Comparison of ENCODE assay signal across 8 cellular contexts in genomic region chr3:81760924-81761903, GRCh38. TPM values are rescaled to one million over a fixed set of nuclear protein-coding genes. Genes with fewer than 3 reads are reported as not detected.
DNase-seq lines count a peak whose midpoint lies in the region; ATAC-seq and TF ChIP-seq lines count a peak whose summit lies in the region.

TSS of gene GBE1 (minus strand) at chr3:81761645. CDS start at chr3:81761517, 128 bp downstream.

- intact Hi-C loops in esophagus muscularis mucosa (cut with DNase I): no loop called here

- no peak for TF ChIP-seq POLR2A in esophagus muscularis mucosa (IDR thresholded peaks at IDR 0.05; ENCODE audit: low read depth)

- DNase-seq in DMS53 treated with DMSO at 0.1 percent for 48 hours (lab: John Stamatoyannopoulos, UW; ENCODE audit: unreplicated experiment) (peak; percentile 32), esophagus muscularis mucosa (ENCODE audit: extremely low spot score) (peak; percentile 97)
- peak; percentile 83 for DNase-seq in activated T-cell treated with anti-CD3 and anti-CD28 coated beads, Interleukin-2, amount 50 U/mL, for 4 hours
- peak; percentile 76 to 84 for DNase-seq in stimulated activated CD8-positive, alpha-beta memory T cell treated with anti-CD3 and anti-CD28 coated beads, Interleukin-7, amount 100 ng/mL, for 4 hours (ENCODE audit: low read depth in 2 of 2)

- peaks cover 41 to 49% (median 45%) of the 10 kb centered on the region in 4 donors for H3K4me1 ChIP-seq in esophagus muscularis mucosa
- H3K4me1 ChIP-seq in muscle layer of duodenum (ENCODE audit: control insufficient read depth in 1 of 2, insufficient read depth in 2 of 2, low read length in 2 of 2): peaks cover 0 to 22% of the 10 kb centered on the region in 2 donors

- peak within 1 kb of the TSS; percentile 88 to 99 (median 97) for H3K27ac Mint-ChIP-seq in IgD-negative memory B cell

- peak; percentile 85 for ATAC-seq in GM21529 (IDR thresholded peaks at IDR 0.05; ENCODE audit: unreplicated experiment)
- peak; percentile 87 to 88 for ATAC-seq in activated T-cell treated with anti-CD3 and anti-CD28 coated beads, Interleukin-2, amount 50 U/mL, for 4 hours

- H3K9me3 Mint-ChIP-seq in IgD-negative memory B cell: peaks cover 0 to 1% (median 0%) of the 10 kb centered on the region in 3 donors
- peaks cover 5% of the 10 kb centered on the region for H3K9me3 Mint-ChIP-seq in activated T-cell treated with anti-CD3 and anti-CD28 coated beads, Interleukin-2, amount 50 U/mL, for 4 hours

- 0% methylated on average over 27 of the region's 88 CpGs for WGBS in esophagus muscularis mucosa

- H3K36me3 Mint-ChIP-seq in IgD-negative memory B cell: peaks cover 10% of the 10 kb centered on the region
- peaks cover 20% of the 10 kb centered on the region for H3K36me3 Mint-ChIP-seq in activated T-cell treated with anti-CD3 and anti-CD28 coated beads, Interleukin-2, amount 50 U/mL, for 4 hours (ENCODE audit: insufficient read depth)

- peak within 1 kb of the TSS; percentile 97 to 99 (median 98) for H3K27ac ChIP-seq in esophagus muscularis mucosa (replicated peaks in 1 of 4)
- H3K27ac ChIP-seq in muscle layer of duodenum (ENCODE audit: low read length): peak within 1 kb of the TSS; percentile 97

- TF ChIP-seq EP300 in esophagus muscularis mucosa (IDR thresholded peaks at IDR 0.05): no peak

- H3K36me3 ChIP-seq in esophagus muscularis mucosa (peaks cover 0 to 12% (median 0%) of the 10 kb centered on the region in 4 donors), muscle layer of duodenum (ENCODE audit: control insufficient read depth in 1 of 2, insufficient read depth in 2 of 2, low read length in 2 of 2) (peaks cover 0 to 14% of the 10 kb centered on the region in 2 donors)

- H3K4me3 ChIP-seq in esophagus muscularis mucosa (peak within 1 kb of the TSS; percentile 69 to 88 (median 74)), muscle layer of duodenum (ENCODE audit: low read depth in 1 of 2, low read length in 2 of 2) (peak within 1 kb of the TSS; percentile 75 to 76)

- H3K9me3 ChIP-seq in esophagus muscularis mucosa (no peaks in the 10 kb centered on the region), muscle layer of duodenum (ENCODE audit: control insufficient read depth in 1 of 2, low read length in 2 of 2) (no peaks in the 10 kb centered on the region)

- H3K27me3 Mint-ChIP-seq in IgD-negative memory B cell: no peaks in the 10 kb centered on the region
- H3K27me3 Mint-ChIP-seq in activated T-cell treated with anti-CD3 and anti-CD28 coated beads, Interleukin-2, amount 50 U/mL, for 4 hours (ENCODE audit: low read depth): no peaks in the 10 kb centered on the region

- TF ChIP-seq CTCF in esophagus muscularis mucosa (IDR thresholded peaks at IDR 0.05): peak; percentile 25 to 46 (median 37)

- peak within 1 kb of the TSS; percentile 91 to 98 (median 95) for H3K4me3 Mint-ChIP-seq in IgD-negative memory B cell
- H3K4me3 Mint-ChIP-seq in activated T-cell treated with anti-CD3 and anti-CD28 coated beads, Interleukin-2, amount 50 U/mL, for 4 hours: peak within 1 kb of the TSS; percentile 90

- H3K4me1 Mint-ChIP-seq in IgD-negative memory B cell: peaks cover 13 to 25% (median 16%) of the 10 kb centered on the region in 3 donors
- H3K4me1 Mint-ChIP-seq in activated T-cell treated with anti-CD3 and anti-CD28 coated beads, Interleukin-2, amount 50 U/mL, for 4 hours (ENCODE audit: low read depth): peaks cover 21% of the 10 kb centered on the region

- H3K27me3 ChIP-seq in esophagus muscularis mucosa: no peaks in the 10 kb centered on the region
- H3K27me3 ChIP-seq in muscle layer of duodenum (ENCODE audit: low read depth, low read length): no peaks in the 10 kb centered on the region

TF ChIP-seq in PFSK-1, 5 proteins besides CTCF, POLR2A, EP300 and RAD21:
- TF ChIP-seq TAF1 (IDR thresholded peaks at IDR 0.05; ENCODE audit: borderline replicate concordance, insufficient read depth, low read length) (no peak), REST (IDR thresholded peaks at IDR 0.05; ENCODE audit: insufficient read depth in 1 of 2, low read depth in 2 of 2, low read length in 2 of 2) (0 out of 4 replicates have a peak, but pooled peaks of 1 of the 2 experiments have one; percentile 19), SIN3A (IDR thresholded peaks at IDR 0.05; ENCODE audit: borderline replicate concordance, insufficient read depth, low read length) (0 out of 2 replicates have a peak, but pooled peaks have one; percentile 52), POLR2AphosphoS5 (IDR thresholded peaks at IDR 0.05; ENCODE audit: low read depth, low read length) (peak; percentile 88), FOXP2 (optimal IDR thresholded peaks at IDR 0.05; ENCODE audit: borderline replicate concordance, extremely low read depth, extremely low read length, insufficient read depth) (no peak)

RNA-seq across cellular contexts. Expression of gene GBE1, which starts in this region (rescaled TPM):
- polyA plus RNA-seq in IgD-negative memory B cell: 8.7 TPM
- polyA plus RNA-seq in PFSK-1 (2012; ENCODE audit: insufficient read length, low read depth): 5.8 TPM
- total RNA-seq in activated T-cell treated with anti-CD3 and anti-CD28 coated beads, Interleukin-2, amount 50 U/mL, for 4 hours: 10 to 100 TPM; 13.9 to 16.1 (median 14.2) TPM
- total RNA-seq in esophagus muscularis mucosa: 10 to 100 TPM; 22.2 to 27.8 (median 25.3) TPM

Comparison
In these comparisons a context has a peak if more than half of its experiments do, and no peak if none do; other contexts are left out.
1. Peak in every context shown above with its lines: DNase-seq, ATAC-seq, H3K4me3 ChIP-seq and H3K27ac ChIP-seq.
2. DNase-seq: peak in every context shown above with its lines; median percentile 97 in esophagus muscularis mucosa; 83 in activated T-cell treated with anti-CD3 and anti-CD28 coated beads, Interleukin-2, amount 50 U/mL, for 4 hours; 80 in stimulated activated CD8-positive, alpha-beta memory T cell treated with anti-CD3 and anti-CD28 coated beads, Interleukin-7, amount 100 ng/mL, for 4 hours; 32 in DMS53 treated with DMSO at 0.1 percent for 48 hours.